In genomic region chr3:163779396-163780344, GRCh38 we compare ENCODE assay signal across 20 cellular contexts.
DNase-seq lines count a peak whose midpoint lies in the region; ATAC-seq, FAIRE-seq and TF ChIP-seq lines count a peak whose summit lies in the region.
"Had no signal": no experiment of that assay in that cellular context is flagged by ENCODE, and none has a peak within 500 bp of the region (broad histone marks: within the 10 kb centered on the region; RNA-seq: fewer than 3 reads in every experiment).

No MANE protein-coding gene starts in this region.

- no peak for TF ChIP-seq POLR2A in GM12891 (IDR thresholded peaks at IDR 0.05; ENCODE audit: low read depth, low read length)

- DNase-seq in ELF-1 (ENCODE audit: low read depth, low spot score), result peak; percentile 22
- peak; percentile 1 for DNase-seq in HuH-7 (ENCODE audit: low spot score)
- DNase-seq in nephron progenitor cell, result no peak
- DNase-seq in NK-92 (lab: John Stamatoyannopoulos, UW; ENCODE audit: unreplicated experiment), result no peak
- DNase-seq in GM12891 (ENCODE audit: insufficient read length, low spot score), result no peak
- DNase-seq in NCI-H1694 treated with DMSO at 0.1 percent for 48 hours (lab: John Stamatoyannopoulos, UW), result no peak
- DNase-seq in natural killer cell treated with Interleukin-12 subunit alpha and Interleukin-12 subunit beta and Interleukin-15 and Interleukin-18, amount 100 ng/mL, for 72 hours (ENCODE audit: low spot score), result no peak
- DNase-seq: activated CD8-positive, alpha-beta T cell treated with anti-CD3 and anti-CD28 coated beads for 36 hours; activated naive CD4-positive, alpha-beta T cell treated with anti-CD3 and anti-CD28 coated beads, Interleukin-2, amount 50 U/mL, for 16 hours; activated T-cell treated with anti-CD3 and anti-CD28 coated beads, Interleukin-2, amount 50 U/mL, for 4 hours; AML-193; GF-D8; KBM-7; kidney glomerular epithelial cell; NCI-H1092; NCI-H2171 had no signal

- H3F3A ChIP-seq in SU-DHL-6 (ENCODE audit: insufficient read depth), result 0 out of 2 replicates have a peak, but pooled peaks cover 3% of the 10 kb centered on the region

- no peaks in the 10 kb centered on the region for H3K36me3 Mint-ChIP-seq in nephron progenitor cell (ENCODE audit: low read depth)
- peaks cover 9% of the 10 kb centered on the region for H3K36me3 Mint-ChIP-seq in natural killer cell treated with Interleukin-12 subunit alpha and Interleukin-12 subunit beta and Interleukin-15 and Interleukin-18, amount 100 ng/mL, for 72 hours
- H3K36me3 Mint-ChIP-seq: memory B cell had no signal

- 0 out of 2 replicates have a peak, but pooled peaks cover 8% of the 10 kb centered on the region for H3K36me3 ChIP-seq in SU-DHL-6 (ENCODE audit: low read length)

- H3K27ac ChIP-seq in SU-DHL-6 (ENCODE audit: low read depth, low read length), result no peak overlapping the region

- H3K9me2 ChIP-seq in SU-DHL-6 (replicated peaks; ENCODE audit: insufficient read depth, low read length), result no peaks in the 10 kb centered on the region

- H3K4me2 ChIP-seq in SU-DHL-6 (ENCODE audit: low read depth, low read length, poor library complexity, severe bottlenecking), result no peak overlapping the region

- H4K20me1 ChIP-seq in SU-DHL-6 (ENCODE audit: low read depth, low read length), result no peaks in the 10 kb centered on the region

- no peak overlapping the region for H3K4me3 Mint-ChIP-seq in nephron progenitor cell
- no peak overlapping the region for H3K4me3 Mint-ChIP-seq in natural killer cell treated with Interleukin-12 subunit alpha and Interleukin-12 subunit beta and Interleukin-15 and Interleukin-18, amount 100 ng/mL, for 72 hours
- H3K4me3 Mint-ChIP-seq: activated CD8-positive, alpha-beta T cell treated with anti-CD3 and anti-CD28 coated beads for 36 hours; activated T-cell treated with anti-CD3 and anti-CD28 coated beads, Interleukin-2, amount 50 U/mL, for 4 hours; memory B cell; nephron had no signal

- H3K27me3 Mint-ChIP-seq in nephron progenitor cell (ENCODE audit: low read depth, poor library complexity), result no peaks in the 10 kb centered on the region
- H3K27me3 Mint-ChIP-seq in natural killer cell treated with Interleukin-12 subunit alpha and Interleukin-12 subunit beta and Interleukin-15 and Interleukin-18, amount 100 ng/mL, for 72 hours, result no peaks in the 10 kb centered on the region
- H3K27me3 Mint-ChIP-seq: activated CD8-positive, alpha-beta T cell treated with anti-CD3 and anti-CD28 coated beads for 36 hours; memory B cell had no signal

- no peak overlapping the region for H3K9ac ChIP-seq in SU-DHL-6 (ENCODE audit: low read length)

- no peak overlapping the region for H3K27ac Mint-ChIP-seq in nephron progenitor cell
- H3K27ac Mint-ChIP-seq in natural killer cell treated with Interleukin-12 subunit alpha and Interleukin-12 subunit beta and Interleukin-15 and Interleukin-18, amount 100 ng/mL, for 72 hours, result no peak overlapping the region
- H3K27ac Mint-ChIP-seq: activated CD8-positive, alpha-beta T cell treated with anti-CD3 and anti-CD28 coated beads for 36 hours; memory B cell; nephron had no signal

- H3K4me3 ChIP-seq in SU-DHL-6 (ENCODE audit: insufficient read depth, low read length, poor library complexity, severe bottlenecking), result no peak overlapping the region

- peaks cover 6% of the 10 kb centered on the region for H3K4me1 Mint-ChIP-seq in nephron progenitor cell
- no peaks in the 10 kb centered on the region for H3K4me1 Mint-ChIP-seq in natural killer cell treated with Interleukin-12 subunit alpha and Interleukin-12 subunit beta and Interleukin-15 and Interleukin-18, amount 100 ng/mL, for 72 hours (ENCODE audit: low read depth in 2 of 2)
- H3K4me1 Mint-ChIP-seq: memory B cell, nephron had no signal

- no peaks in the 10 kb centered on the region for H3K27me3 ChIP-seq in SU-DHL-6 (ENCODE audit: low read length)

- H3K9me3 ChIP-seq in SU-DHL-6 (ENCODE audit: insufficient read depth, low read length), result peaks cover 10% of the 10 kb centered on the region; the same call in 1 of the 2 replicates

- H2AFZ ChIP-seq in SU-DHL-6 (ENCODE audit: low read depth, low read length, severe bottlenecking), result peak overlapping the region; percentile 49

- no peak for ATAC-seq in natural killer cell treated with Interleukin-12 subunit alpha and Interleukin-12 subunit beta and Interleukin-15 and Interleukin-18, amount 100 ng/mL, for 72 hours
- ATAC-seq: activated CD8-positive, alpha-beta T cell treated with anti-CD3 and anti-CD28 coated beads for 36 hours; activated T-cell treated with anti-CD3 and anti-CD28 coated beads, Interleukin-2, amount 50 U/mL, for 4 hours had no signal

- H3K79me2 ChIP-seq in SU-DHL-6 (ENCODE audit: insufficient read depth, low read length), result no peaks in the 10 kb centered on the region

- no peak for TF ChIP-seq CTCF in SU-DHL-6 (IDR thresholded peaks at IDR 0.05; ENCODE audit: insufficient read depth, low read length, poor library complexity, severe bottlenecking)
- peak; percentile 28 for TF ChIP-seq CTCF in nephron progenitor cell (IDR thresholded peaks at IDR 0.05)

- no peak for FAIRE-seq in GM12891 (lab: Jason Lieb, UNC)
- FAIRE-seq: endometrium had no signal

- H3K9me3 Mint-ChIP-seq in nephron progenitor cell, result no peaks in the 10 kb centered on the region
- peaks cover 20% of the 10 kb centered on the region for H3K9me3 Mint-ChIP-seq in natural killer cell treated with Interleukin-12 subunit alpha and Interleukin-12 subunit beta and Interleukin-15 and Interleukin-18, amount 100 ng/mL, for 72 hours

TF ChIP-seq in GM12891, 5 proteins besides CTCF, POLR2A, EP300 and RAD21:
- TF ChIP-seq SPI1 (IDR thresholded peaks at IDR 0.05; ENCODE audit: low read depth, low read length) (no peak), POU2F2 (IDR thresholded peaks at IDR 0.05; ENCODE audit: low read depth, low read length) (no peak), POLR2AphosphoS5 (IDR thresholded peaks at IDR 0.05; ENCODE audit: low read depth, low read length) (no peak), TAF1 (IDR thresholded peaks at IDR 0.05; ENCODE audit: low read depth, low read length) (no peak), PAX5 (IDR thresholded peaks at IDR 0.05; ENCODE audit: insufficient read depth, low read length, severe bottlenecking) (no peak)

Comparison
In these comparisons a context has a peak if more than half of its experiments do, and no peak if none do; other contexts are left out.
1. DNase-seq: peak in ELF-1 (single experiment) and HuH-7 (single experiment); none in nephron progenitor cell (single experiment), NK-92 (single experiment), GM12891 (single experiment), NCI-H1694 treated with DMSO at 0.1 percent for 48 hours (single experiment) and natural killer cell treated with Interleukin-12 subunit alpha and Interleukin-12 subunit beta and Interleukin-15 and Interleukin-18, amount 100 ng/mL, for 72 hours (single experiment).